1 cellular context compared by ENCODE assay signal in genomic region chr1:224238756-224239155, GRCh38.
TF ChIP-seq lines count a peak whose summit lies in the region.

No MANE protein-coding gene starts in this region.

TF ChIP-seq in GM23338, 12 proteins besides CTCF, POLR2A, EP300 and RAD21 (continued from another document):
- TF ChIP-seq ZNF462 (CRISPR knock-in tag; IDR thresholded peaks at IDR 0.05) = no peak
- TF ChIP-seq, protein P1, sequence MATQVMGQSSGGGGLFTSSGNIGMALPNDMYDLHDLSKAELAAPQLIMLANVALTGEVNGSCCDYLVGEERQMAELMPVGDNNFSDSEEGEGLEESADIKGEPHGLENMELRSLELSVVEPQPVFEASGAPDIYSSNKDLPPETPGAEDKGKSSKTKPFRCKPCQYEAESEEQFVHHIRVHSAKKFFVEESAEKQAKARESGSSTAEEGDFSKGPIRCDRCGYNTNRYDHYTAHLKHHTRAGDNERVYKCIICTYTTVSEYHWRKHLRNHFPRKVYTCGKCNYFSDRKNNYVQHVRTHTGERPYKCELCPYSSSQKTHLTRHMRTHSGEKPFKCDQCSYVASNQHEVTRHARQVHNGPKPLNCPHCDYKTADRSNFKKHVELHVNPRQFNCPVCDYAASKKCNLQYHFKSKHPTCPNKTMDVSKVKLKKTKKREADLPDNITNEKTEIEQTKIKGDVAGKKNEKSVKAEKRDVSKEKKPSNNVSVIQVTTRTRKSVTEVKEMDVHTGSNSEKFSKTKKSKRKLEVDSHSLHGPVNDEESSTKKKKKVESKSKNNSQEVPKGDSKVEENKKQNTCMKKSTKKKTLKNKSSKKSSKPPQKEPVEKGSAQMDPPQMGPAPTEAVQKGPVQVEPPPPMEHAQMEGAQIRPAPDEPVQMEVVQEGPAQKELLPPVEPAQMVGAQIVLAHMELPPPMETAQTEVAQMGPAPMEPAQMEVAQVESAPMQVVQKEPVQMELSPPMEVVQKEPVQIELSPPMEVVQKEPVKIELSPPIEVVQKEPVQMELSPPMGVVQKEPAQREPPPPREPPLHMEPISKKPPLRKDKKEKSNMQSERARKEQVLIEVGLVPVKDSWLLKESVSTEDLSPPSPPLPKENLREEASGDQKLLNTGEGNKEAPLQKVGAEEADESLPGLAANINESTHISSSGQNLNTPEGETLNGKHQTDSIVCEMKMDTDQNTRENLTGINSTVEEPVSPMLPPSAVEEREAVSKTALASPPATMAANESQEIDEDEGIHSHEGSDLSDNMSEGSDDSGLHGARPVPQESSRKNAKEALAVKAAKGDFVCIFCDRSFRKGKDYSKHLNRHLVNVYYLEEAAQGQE (IDR thresholded peaks at IDR 0.05; ENCODE audit: unreplicated experiment) = no peak
- no peak for TF ChIP-seq ZNF331 (CRISPR knock-in tag; IDR thresholded peaks at IDR 0.05; ENCODE audit: low read depth)
- no peak for TF ChIP-seq ZNF114 (CRISPR knock-in tag; IDR thresholded peaks at IDR 0.05)
